ENCODE assay signal across 1 cellular context in genomic region chr16:67311607-67312449, GRCh38.
TF ChIP-seq lines count a peak whose summit lies in the region.

No MANE protein-coding gene starts in this region.

TF ChIP-seq in HEK293, 187 proteins besides CTCF, POLR2A, EP300 and RAD21 (continued from another document and continues in another):
- peak; percentile 93 for TF ChIP-seq ZSCAN4 (tag by site-specific recombination; IDR thresholded peaks at IDR 0.05)
- TF ChIP-seq ZXDB (tag by site-specific recombination; IDR thresholded peaks at IDR 0.05) = peak; percentile 68
- TF ChIP-seq PRDM10 (tag by site-specific recombination; IDR thresholded peaks at IDR 0.05) = peak; percentile 67
- TF ChIP-seq ZNF121 (tag by site-specific recombination; IDR thresholded peaks at IDR 0.05) = no peak
- no peak for TF ChIP-seq ZNF473 (tag by site-specific recombination; IDR thresholded peaks at IDR 0.05)
- TF ChIP-seq MZF1 (tag by site-specific recombination; IDR thresholded peaks at IDR 0.05; ENCODE audit: borderline replicate concordance) = no peak
- 0 out of 2 replicates have a peak, but pooled peaks have one; percentile 12 for TF ChIP-seq BCL11A (tag by site-specific recombination; IDR thresholded peaks at IDR 0.05; ENCODE audit: low read depth)
- TF ChIP-seq ZNF626 (tag by site-specific recombination; IDR thresholded peaks at IDR 0.05) = no peak
- TF ChIP-seq ZFP69B (tag by site-specific recombination; IDR thresholded peaks at IDR 0.05) = peak; percentile 46; the same call in 1 of the 2 replicates
- TF ChIP-seq IKZF3 (tag by site-specific recombination; IDR thresholded peaks at IDR 0.05) = peak; percentile 29; the same call in 1 of the 2 replicates
- TF ChIP-seq GLI2 (tag by site-specific recombination; IDR thresholded peaks at IDR 0.05; ENCODE audit: borderline replicate concordance, low read depth) = no peak; the same call in 1 of the 2 replicates
- TF ChIP-seq WT1 (tag by site-specific recombination; IDR thresholded peaks at IDR 0.05) = peak; percentile 82
- no peak for TF ChIP-seq ZNF670 (tag by site-specific recombination; IDR thresholded peaks at IDR 0.05; ENCODE audit: low read depth)
- no peak for TF ChIP-seq SETDB1 (IDR thresholded peaks at IDR 0.05; ENCODE audit: insufficient read length, low read length)
- no peak for TF ChIP-seq PRDM2 (tag by site-specific recombination; IDR thresholded peaks at IDR 0.05; ENCODE audit: borderline replicate concordance)
- peak; percentile 38; the same call in 1 of the 2 replicates for TF ChIP-seq ZNF518A (tag by site-specific recombination; conservative IDR thresholded peaks at IDR 0.05; ENCODE audit: low read depth)
- TF ChIP-seq ZNF366 (tag by site-specific recombination; conservative IDR thresholded peaks at IDR 0.05) = peak; percentile 98
- TF ChIP-seq ZNF558 (tag by site-specific recombination; IDR thresholded peaks at IDR 0.05) = no peak
- TF ChIP-seq ZNF785 (tag by site-specific recombination; IDR thresholded peaks at IDR 0.05) = 0 out of 2 replicates have a peak, but pooled peaks have one; percentile 21
- 0 out of 2 replicates have a peak, but pooled peaks have one; percentile 8 for TF ChIP-seq ZNF654 (tag by site-specific recombination; IDR thresholded peaks at IDR 0.05; ENCODE audit: low read depth)
- 0 out of 2 replicates have a peak, but pooled peaks have one; percentile 44 for TF ChIP-seq ZNF169 (tag by site-specific recombination; IDR thresholded peaks at IDR 0.05)
- no peak for TF ChIP-seq ZNF433 (tag by site-specific recombination; IDR thresholded peaks at IDR 0.05; ENCODE audit: low read depth)
- peak; percentile 86 for TF ChIP-seq ZNF692 (tag by site-specific recombination; IDR thresholded peaks at IDR 0.05)
- no peak for TF ChIP-seq ZNF174 (tag by site-specific recombination; IDR thresholded peaks at IDR 0.05)
- no peak for TF ChIP-seq ZNF133 (tag by site-specific recombination; IDR thresholded peaks at IDR 0.05)
- TF ChIP-seq ZNF184 (tag by site-specific recombination; IDR thresholded peaks at IDR 0.05) = peak; percentile 47; the same call in 1 of the 2 replicates
- no peak for TF ChIP-seq HOXC10 (CRISPR knock-in tag; IDR thresholded peaks at IDR 0.05)
- 0 out of 2 replicates have a peak, but pooled peaks have one; percentile 14 for TF ChIP-seq ZNF146 (tag by site-specific recombination; IDR thresholded peaks at IDR 0.05)
- TF ChIP-seq ZNF704 (tag by site-specific recombination; IDR thresholded peaks at IDR 0.05) = no peak
- peak; percentile 85 for TF ChIP-seq KLF10 (tag by site-specific recombination; IDR thresholded peaks at IDR 0.05)
- TF ChIP-seq ZNF514 (tag by site-specific recombination; IDR thresholded peaks at IDR 0.05) = no peak
- no peak for TF ChIP-seq PBX3 (CRISPR knock-in tag; IDR thresholded peaks at IDR 0.05)
- no peak; the same call in 1 of the 2 replicates for TF ChIP-seq TRIM28 (IDR thresholded peaks at IDR 0.05; ENCODE audit: borderline replicate concordance, low read length)
- TF ChIP-seq ZNF157 (tag by site-specific recombination; IDR thresholded peaks at IDR 0.05) = no peak
- TF ChIP-seq ZFHX2 (tag by site-specific recombination; conservative IDR thresholded peaks at IDR 0.05) = peak; percentile 79
- TF ChIP-seq ZNF18 (tag by site-specific recombination; IDR thresholded peaks at IDR 0.05) = no peak
